Comparison of ENCODE assay signal across 9 cellular contexts in genomic region chr19:14003279-14004051, GRCh38. TPM values are rescaled to one million over a fixed set of nuclear protein-coding genes. Genes with fewer than 3 reads are reported as not detected.
DNase-seq lines count a peak whose midpoint lies in the region; FAIRE-seq and TF ChIP-seq lines count a peak whose summit lies in the region.
"Had no signal": no experiment of that assay in that cellular context is flagged by ENCODE, and none has a peak within 500 bp of the region (broad histone marks: within the 10 kb centered on the region; RNA-seq: fewer than 3 reads in every experiment).

No MANE protein-coding gene starts in this region.

- H3K36me3 Mint-ChIP-seq in IgD-negative memory B cell (peaks cover 4% of the 10 kb centered on the region), progenitor cell of endocrine pancreas (ENCODE audit: insufficient read depth) (peaks cover 12% of the 10 kb centered on the region)
- peaks cover 24% of the 10 kb centered on the region for H3K36me3 Mint-ChIP-seq in activated naive CD8-positive, alpha-beta T cell treated with anti-CD3 and anti-CD28 coated beads for 36 hours

- H3K27me3 ChIP-seq in subcutaneous abdominal adipose tissue (ENCODE audit: control insufficient read depth in 5 of 5, insufficient read depth in 4 of 5, low read length in 5 of 5): no peaks in the 10 kb centered on the region

- peak overlapping the region; percentile 66 to 96 (median 85) for H3K4me3 Mint-ChIP-seq in IgD-negative memory B cell
- H3K4me3 Mint-ChIP-seq in activated naive CD8-positive, alpha-beta T cell treated with anti-CD3 and anti-CD28 coated beads for 36 hours: peak overlapping the region; percentile 70
- no peak overlapping the region for H3K4me3 Mint-ChIP-seq in progenitor cell of endocrine pancreas (ENCODE audit: low read depth)

- peaks cover 0 to 5% (median 0%) of the 10 kb centered on the region in 5 donors for H3K36me3 ChIP-seq in subcutaneous abdominal adipose tissue (ENCODE audit: control insufficient read depth in 5 of 5, insufficient read depth in 5 of 5, low read length in 5 of 5)

- H3K27me3 Mint-ChIP-seq in IgD-negative memory B cell (no peaks in the 10 kb centered on the region), progenitor cell of endocrine pancreas (no peaks in the 10 kb centered on the region)
- no peaks in the 10 kb centered on the region for H3K27me3 Mint-ChIP-seq in activated naive CD8-positive, alpha-beta T cell treated with anti-CD3 and anti-CD28 coated beads for 36 hours

- peak overlapping the region; percentile 4 to 69 (median 55) for H3K9ac ChIP-seq in subcutaneous abdominal adipose tissue (ENCODE audit: low read length in 5 of 5)

- peak overlapping the region in 1 of 5 donors; percentile 3 for H3K4me3 ChIP-seq in subcutaneous abdominal adipose tissue (ENCODE audit: low read depth in 1 of 5, low read length in 5 of 5)

- H3K27ac Mint-ChIP-seq in IgD-negative memory B cell: peak overlapping the region; percentile 95 to 98 (median 97)
- peak overlapping the region; percentile 98 for H3K27ac Mint-ChIP-seq in activated naive CD8-positive, alpha-beta T cell treated with anti-CD3 and anti-CD28 coated beads for 36 hours
- H3K27ac Mint-ChIP-seq in progenitor cell of endocrine pancreas: no peak overlapping the region

- H3K9me3 Mint-ChIP-seq in IgD-negative memory B cell (no peaks in the 10 kb centered on the region), progenitor cell of endocrine pancreas (ENCODE audit: low read depth) (no peaks in the 10 kb centered on the region)
- H3K9me3 Mint-ChIP-seq in activated naive CD8-positive, alpha-beta T cell treated with anti-CD3 and anti-CD28 coated beads for 36 hours: peaks cover 8% of the 10 kb centered on the region

- no peak for FAIRE-seq in HTR-8/SVneo (lab: Jason Lieb, UNC)

- H3K9me3 ChIP-seq in subcutaneous abdominal adipose tissue (ENCODE audit: control insufficient read depth in 5 of 5, low read length in 5 of 5): peaks cover 0 to 9% (median 8%) of the 10 kb centered on the region in 5 donors

- TF ChIP-seq CTCF in progenitor cell of endocrine pancreas (IDR thresholded peaks at IDR 0.05; ENCODE audit: unreplicated experiment): no peak

- peak overlapping the region; percentile 77 for H3K27ac ChIP-seq in subcutaneous abdominal adipose tissue (ENCODE audit: low read depth, low read length)

- peaks cover 8 to 35% (median 33%) of the 10 kb centered on the region in 5 donors for H3K4me1 ChIP-seq in subcutaneous abdominal adipose tissue (ENCODE audit: control insufficient read depth in 5 of 5, insufficient read depth in 5 of 5, low read length in 5 of 5)

- no peak for DNase-seq in activated naive CD8-positive, alpha-beta T cell treated with anti-CD3 and anti-CD28 coated beads for 36 hours
- DNase-seq in kidney tubule cell (ENCODE audit: low spot score): peak; percentile 29
- no peak for DNase-seq in progenitor cell of endocrine pancreas (ENCODE audit: low spot score, unreplicated experiment)
- DNase-seq in HTR-8/SVneo (ENCODE audit: insufficient read length, low spot score): no peak
- no peak for DNase-seq in SW 1271 (lab: John Stamatoyannopoulos, UW)
- DNase-seq: cerebellar nuclear complex had no signal

- H3K4me1 Mint-ChIP-seq in IgD-negative memory B cell: peaks cover 35 to 42% (median 37%) of the 10 kb centered on the region in 3 donors
- H3K4me1 Mint-ChIP-seq in activated naive CD8-positive, alpha-beta T cell treated with anti-CD3 and anti-CD28 coated beads for 36 hours: peaks cover 48% of the 10 kb centered on the region
- H3K4me1 Mint-ChIP-seq in progenitor cell of endocrine pancreas (ENCODE audit: low read depth): peaks cover 9% of the 10 kb centered on the region

RNA-seq across cellular contexts. Expression of gene RFX1, which starts 2.7 kb away (rescaled TPM):
- polyA plus RNA-seq in IgD-negative memory B cell: 3.7 TPM
- 10 to 100 TPM in 1 of 2 experiments, 1 to 10 TPM in 1; 9.9 to 11.4 TPM for total RNA-seq in activated naive CD8-positive, alpha-beta T cell treated with anti-CD3 and anti-CD28 coated beads for 36 hours
- total RNA-seq in progenitor cell of endocrine pancreas: 26.5 and 30.6 TPM in 2 replicates

RNA-seq across cellular contexts. Expression of gene RLN3, which starts 24.5 kb away (rescaled TPM):
- 0.65 TPM for polyA plus RNA-seq in IgD-negative memory B cell
- total RNA-seq in activated naive CD8-positive, alpha-beta T cell treated with anti-CD3 and anti-CD28 coated beads for 36 hours: not detected
- not detected in 2 replicates for total RNA-seq in progenitor cell of endocrine pancreas
- total RNA-seq: myocyte had no signal

RNA-seq across cellular contexts. Expression of gene IL27RA, which starts 28.1 kb away (rescaled TPM):
- polyA plus RNA-seq in IgD-negative memory B cell: 58.3 TPM
- 10 to 100 TPM; 48.2 to 48.5 TPM for total RNA-seq in activated naive CD8-positive, alpha-beta T cell treated with anti-CD3 and anti-CD28 coated beads for 36 hours
- total RNA-seq in progenitor cell of endocrine pancreas: 3.4 and 3.7 TPM in 2 replicates

RNA-seq across cellular contexts. Expression of gene DCAF15, which starts 51.2 kb away (rescaled TPM):
- 5.7 TPM for polyA plus RNA-seq in IgD-negative memory B cell
- total RNA-seq in activated naive CD8-positive, alpha-beta T cell treated with anti-CD3 and anti-CD28 coated beads for 36 hours: 10 to 100 TPM; 54.3 to 54.6 TPM
- total RNA-seq in progenitor cell of endocrine pancreas: 57.3 and 65.5 TPM in 2 replicates

RNA-seq across cellular contexts. Expression of gene PALM3, which starts 58.4 kb away (rescaled TPM):
- not detected for polyA plus RNA-seq in IgD-negative memory B cell
- not detected for total RNA-seq in activated naive CD8-positive, alpha-beta T cell treated with anti-CD3 and anti-CD28 coated beads for 36 hours
- total RNA-seq in progenitor cell of endocrine pancreas: 5.7 and 7.7 TPM in 2 replicates
- total RNA-seq: myocyte had no signal

Comparison
In these comparisons a context has a peak if more than half of its experiments do, and no peak if none do; other contexts are left out.
1. RNA of gene IL27RA, which starts 28.1 kb away (total RNA-seq): 48.2 to 48.5 TPM in activated naive CD8-positive, alpha-beta T cell treated with anti-CD3 and anti-CD28 coated beads for 36 hours; 3.4 to 3.7 TPM in progenitor cell of endocrine pancreas; every median in the first group is over 10 times any median in the second.